8 cellular contexts compared by ENCODE assay signal in the genomic region with DNA sequence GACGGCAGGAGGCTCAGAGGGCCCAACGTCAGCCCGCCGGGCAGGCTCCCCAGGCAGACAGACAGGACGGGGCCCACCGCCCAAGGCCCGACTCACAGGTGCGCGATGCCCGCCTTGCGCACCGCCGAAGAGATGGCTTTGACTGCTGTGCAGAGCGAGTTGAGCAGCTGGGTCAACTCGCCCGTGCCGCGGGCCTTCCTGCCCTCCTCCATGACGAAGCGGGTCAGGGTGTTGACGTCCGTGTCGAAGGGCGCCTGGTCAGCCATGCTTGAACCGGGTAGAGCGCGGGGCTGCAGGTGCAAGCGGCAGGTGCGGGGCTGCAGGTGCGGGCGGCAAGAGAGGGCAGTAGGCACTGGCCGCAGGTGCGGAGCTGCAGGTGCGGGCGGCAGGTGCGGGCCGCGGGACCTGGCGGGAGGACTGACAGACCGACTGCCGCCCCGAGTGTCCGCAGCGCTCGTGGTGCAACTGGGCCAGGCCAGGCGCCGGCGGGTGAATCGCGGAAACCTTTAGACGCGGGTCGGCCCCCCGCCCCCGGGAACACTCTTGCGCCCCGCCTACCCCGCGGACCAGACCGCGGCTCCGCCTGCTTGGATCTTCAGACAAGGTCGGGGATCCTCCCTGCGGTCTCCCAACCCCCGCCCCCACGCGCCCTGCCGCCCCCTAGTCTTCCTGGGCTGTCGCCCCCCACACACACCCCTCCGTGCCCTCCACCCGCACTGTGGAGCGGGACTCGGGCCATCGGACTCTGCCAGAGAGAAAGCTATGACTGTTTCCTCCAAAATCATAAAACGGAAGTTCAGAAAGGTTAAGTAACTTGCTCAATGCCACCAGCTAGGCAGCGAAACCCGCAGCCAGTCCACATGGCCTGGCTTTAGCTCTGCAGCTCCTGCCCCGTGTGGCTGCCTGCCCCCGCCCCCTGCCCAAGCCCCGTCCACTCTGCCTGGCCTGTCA. TPM values are rescaled to one million over a fixed set of nuclear protein-coding genes. Genes with fewer than 3 reads are reported as not detected.
DNase-seq lines count a peak whose midpoint lies in the region; ATAC-seq and TF ChIP-seq lines count a peak whose summit lies in the region.

A gene (minus strand): TSS at position 474 of the 951 bp plus-strand sequence. CDS start 208 bp downstream, at position 266.

- H3K36me3 ChIP-seq in smooth muscle cell (ENCODE audit: low read depth) = no peaks in the 10 kb centered on the region

- TF ChIP-seq CTCF in smooth muscle cell (IDR thresholded peaks at IDR 0.05; ENCODE audit: borderline replicate concordance, insufficient read depth, poor library complexity, severe bottlenecking) = no peak

- peaks cover 39% of the 10 kb centered on the region for H3K27me3 ChIP-seq in smooth muscle cell (ENCODE audit: low read depth)

- in situ Hi-C loops in ACHN (cut with HindIII; ENCODE audit: low pct_ligation_motif_present, low pct_unique_long_range_greater_than_20kb, low sequenced_read_pairs) = no loop called here

- H3K79me2 ChIP-seq in smooth muscle cell (ENCODE audit: low read depth) = no peaks in the 10 kb centered on the region

- no peak within 1 kb of the TSS for H3K9ac ChIP-seq in smooth muscle cell (ENCODE audit: low read depth)

- H2AFZ ChIP-seq in smooth muscle cell (ENCODE audit: low read depth) = peak within 1 kb of the TSS; percentile 93

- no peak within 1 kb of the TSS for H3K27ac ChIP-seq in smooth muscle cell (ENCODE audit: low read depth)

- peak; percentile 10 for DNase-seq in ACHN
- peak; percentile 80 for DNase-seq in SIG-M5 treated with dmso at 0.1 percent for 504 hours (lab: John Stamatoyannopoulos, UW; ENCODE audit: unreplicated experiment)
- peak; percentile 26 for DNase-seq in astrocyte of the hippocampus (ENCODE audit: low read depth, low spot score)
- DNase-seq in iPS-NIHi7 (ENCODE audit: extremely low spot score) = peak; percentile 56
- no peak for DNase-seq in smooth muscle cell (lab: John Stamatoyannopoulos, UW; ENCODE audit: unreplicated experiment)
- DNase-seq in NCI-H1048 (lab: John Stamatoyannopoulos, UW) = no peak
- DNase-seq in foreskin melanocyte = no peak

- H3K4me2 ChIP-seq in smooth muscle cell = peak within 1 kb of the TSS; percentile 96

- no peaks in the 10 kb centered on the region for H3F3A ChIP-seq in smooth muscle cell (ENCODE audit: low read depth)

- H4K20me1 ChIP-seq in smooth muscle cell (ENCODE audit: low read depth) = no peaks in the 10 kb centered on the region

- H3K4me3 ChIP-seq in smooth muscle cell = peak within 1 kb of the TSS; percentile 65

- no peaks in the 10 kb centered on the region for H3K9me3 ChIP-seq in smooth muscle cell (replicated peaks; ENCODE audit: low read depth)

- WGBS in smooth muscle cell (ENCODE audit: low lambda C conversion rate) = 7% methylated on average over 44 of the region's 80 CpGs

- H3K4me1 ChIP-seq in smooth muscle cell (ENCODE audit: low read depth) = no peaks in the 10 kb centered on the region

- peak; percentile 65 for ATAC-seq in GM21723 (IDR thresholded peaks at IDR 0.05; ENCODE audit: unreplicated experiment)

RNA-seq across cellular contexts. Expression of the gene that starts here (rescaled TPM):
- total RNA-seq in smooth muscle cell = 0.22 TPM in 1 of 2 replicates, not detected in the other
- 0.70 and 1.6 TPM in 2 replicates for polyA plus RNA-seq in smooth muscle cell

Comparison
In these comparisons a context has a peak if more than half of its experiments do, and no peak if none do; other contexts are left out.
1. DNase-seq: peak in ACHN (single experiment), SIG-M5 treated with dmso at 0.1 percent for 504 hours (single experiment), astrocyte of the hippocampus (single experiment) and iPS-NIHi7 (single experiment); none in smooth muscle cell (single experiment), NCI-H1048 (single experiment) and foreskin melanocyte (single experiment).